ENCODE assay signal across 31 cellular contexts in genomic region chr7:16590424-16590823, GRCh38. TPM values are rescaled to one million over a fixed set of nuclear protein-coding genes. Genes with fewer than 3 reads are reported as not detected.
DNase-seq lines count a peak whose midpoint lies in the region; ATAC-seq and TF ChIP-seq lines count a peak whose summit lies in the region.
"Had no signal": no experiment of that assay in that cellular context is flagged by ENCODE, and none has a peak within 500 bp of the region (broad histone marks: within the 10 kb centered on the region; RNA-seq: fewer than 3 reads in every experiment).

No MANE protein-coding gene starts in this region.

- POLR2A ChIA-PET in A673 (lab: Charles Lee; ENCODE audit: low non-redundant PET), result interaction anchor here (0.7 kb wide), 1 partner anchor 37 kb away, joined by 10 read pairs; no protein-coding TSS in a partner anchor

- intact Hi-C loops in A673 (cut with micrococcal nuclease; ENCODE audit: unreplicated experiment), result no loop called here

- no peak for TF ChIP-seq CTCF in A673 (conservative IDR thresholded peaks at IDR 0.05; ENCODE audit: low read depth, low read length)

- no peaks in the 10 kb centered on the region for H3K36me3 ChIP-seq in A673 (ENCODE audit: insufficient read depth, low read length, poor library complexity, severe bottlenecking)
- H3K36me3 ChIP-seq: cardiac muscle cell, colonic mucosa, left ventricle myocardium inferior, spleen, thoracic aorta had no signal

- BruUV-seq in A673 (replicated peaks; lab: Mats Ljungman, UMichigan), result no TSS peak

- no peak overlapping the region for H3K27ac ChIP-seq in A673 (ENCODE audit: low read depth, low read length, poor library complexity, severe bottlenecking)
- H3K27ac ChIP-seq: cardiac muscle cell, colonic mucosa, left ventricle myocardium inferior, spleen, thoracic aorta had no signal

- in situ Hi-C loops in SK-MEL-5 (cut with HindIII; ENCODE audit: low pct_unique_long_range_greater_than_20kb, low sequenced_read_pairs), result no loop called here

- H3K27me3 ChIP-seq in A673 (replicated peaks; ENCODE audit: insufficient read depth, low read depth, low read length, poor library complexity), result no peaks in the 10 kb centered on the region
- H3K27me3 ChIP-seq: cardiac muscle cell, colonic mucosa, spleen had no signal

- ATAC-seq in GM19324 (IDR thresholded peaks at IDR 0.05; ENCODE audit: low FRiP score, unreplicated experiment), result no peak
- ATAC-seq: HCT116, right cardiac atrium had no signal

- DNase-seq in NCI-H146 (lab: John Stamatoyannopoulos, UW) (peak; percentile 2), NCI-H146 treated with DMSO at 0.1 percent for 48 hours (lab: John Stamatoyannopoulos, UW; ENCODE audit: unreplicated experiment) (no peak), A673 (ENCODE audit: low spot score) (peak; percentile 42), SK-MEL-5 (ENCODE audit: low read depth, low spot score) (peak; percentile 41), kidney tubule cell (ENCODE audit: low spot score) (peak; percentile 12), COLO829 (ENCODE audit: low spot score) (no peak), anterior cingulate cortex (lab: John Stamatoyannopoulos, UW) (no peak)
- DNase-seq: activated B cell treated with CpG ODN at 0.5 μM for 24 hours; activated CD4-positive, alpha-beta T cell treated with anti-CD3 and anti-CD28 coated beads, Interleukin-2, amount 10 ng/mL, durations not matched to agents 7 days and 5 days; activated effector memory CD4-positive, alpha-beta T cell treated with anti-CD3 and anti-CD28 coated beads, Interleukin-2, amount 50 U/mL, for 16 hours; activated naive CD8-positive, alpha-beta T cell treated with anti-CD3 and anti-CD28 coated beads for 36 hours; activated T-cell treated with anti-CD3 and anti-CD28 coated beads, Interleukin-2, amount 50 U/mL, for 1 hour; aorta; CD4-positive, alpha-beta T cell; colonic mucosa; DMS153; effector CD8-positive, alpha-beta T cell; left ventricle myocardium inferior; mesendoderm; NCI-H1436 treated with DMSO at 0.1 percent for 48 hours; NCI-H526; right cardiac atrium; SIG-M5; spleen; stimulated activated CD4-positive, alpha-beta T cell treated with anti-CD3 and anti-CD28 coated beads, Interleukin-2, amount 100 ng/mL, for 24 hours; stimulated activated CD8-positive, alpha-beta memory T cell treated with anti-CD3 and anti-CD28 coated beads, Interleukin-4, amount 100 ng/mL, for 48 hours; T1000 had no signal

- peaks cover 39% of the 10 kb centered on the region for H3K4me1 ChIP-seq in A673 (ENCODE audit: insufficient read depth, low read length, poor library complexity, severe bottlenecking)
- H3K4me1 ChIP-seq: colonic mucosa, spleen had no signal

- H3K9me3 ChIP-seq in A673 (ENCODE audit: low read depth, low read length, poor library complexity, severe bottlenecking), result no peaks in the 10 kb centered on the region
- H3K9me3 ChIP-seq: colonic mucosa, left ventricle myocardium inferior, spleen, thoracic aorta had no signal

- CTCF ChIA-PET in A673 (lab: Charles Lee), result interaction anchor here (0.7 kb wide), 1 partner anchor 147 kb away, joined by 3 read pairs; no protein-coding TSS in a partner anchor

- H3K4me3 ChIP-seq in A673 (ENCODE audit: low read depth, low read length, poor library complexity, severe bottlenecking), result no peak overlapping the region
- H3K4me3 ChIP-seq: cardiac muscle cell, colonic mucosa, left ventricle myocardium inferior, spleen, thoracic aorta had no signal

RNA-seq across cellular contexts. Expression of gene ANKMY2, which starts 55.1 kb away (rescaled TPM):
- 24.3 and 30.5 TPM in 2 replicates for total RNA-seq in A673 (2021)
- 26.1 and 29.1 TPM in 2 replicates for total RNA-seq in SK-MEL-5 (2014; rRNA removed; shearing (Covaris generic))
- polyA plus RNA-seq in SK-MEL-5 (2015; cell fraction: cytosol; rRNA removed), result 15.4 and 17.6 TPM in 2 replicates
- 34.2 and 44.7 TPM in 2 replicates for polyA plus RNA-seq in SK-MEL-5 (2015; cell fraction: nucleus; rRNA removed)

RNA-seq across cellular contexts. Expression of gene BZW2, which starts 55.6 kb away (rescaled TPM):
- total RNA-seq in A673 (2021), result 173 and 175 TPM in 2 replicates
- 126 and 131 TPM in 2 replicates for total RNA-seq in SK-MEL-5 (2014; rRNA removed; shearing (Covaris generic))
- polyA plus RNA-seq in SK-MEL-5 (2015; cell fraction: cytosol; rRNA removed), result 159 and 191 TPM in 2 replicates
- polyA plus RNA-seq in SK-MEL-5 (2015; cell fraction: nucleus; rRNA removed), result 83.2 and 89.5 TPM in 2 replicates

Comparison
In these comparisons a context has a peak if more than half of its experiments do, and no peak if none do; other contexts are left out.
1. DNase-seq: peak in NCI-H146 (single experiment), A673 (single experiment), SK-MEL-5 (single experiment) and kidney tubule cell (single experiment); none in NCI-H146 treated with DMSO at 0.1 percent for 48 hours (single experiment), COLO829 (single experiment) and anterior cingulate cortex (0 of 58).